In the genomic region with DNA sequence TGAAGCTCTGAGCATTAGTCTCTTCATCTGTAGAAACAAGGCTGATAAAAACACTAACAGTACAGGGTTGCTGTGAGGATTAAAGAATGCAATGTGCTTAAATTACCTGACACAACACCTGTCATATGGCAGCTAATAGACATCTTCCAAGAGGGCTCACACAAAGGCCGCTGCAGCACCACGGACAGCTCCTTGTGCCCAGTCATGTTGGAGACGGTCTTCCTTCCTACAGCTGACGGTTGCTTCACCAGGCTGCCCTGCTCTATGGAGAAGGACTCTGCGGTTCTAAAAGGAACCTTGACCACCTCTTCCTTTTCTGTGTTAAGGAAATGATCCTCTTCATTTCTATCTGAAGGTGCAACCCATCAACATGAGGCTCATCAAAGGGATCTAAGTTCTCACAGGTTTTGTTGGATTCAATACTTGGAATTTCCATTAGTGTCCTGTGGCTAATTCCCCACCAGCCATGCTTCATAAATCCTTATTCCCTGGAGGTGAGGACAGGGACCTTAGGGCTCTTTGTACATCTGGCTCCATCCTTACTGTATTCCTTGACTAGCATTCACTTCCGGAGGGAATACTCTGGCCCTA, we compare ENCODE assay signal across 8 cellular contexts.
DNase-seq lines count a peak whose midpoint lies in the region; ATAC-seq, FAIRE-seq and TF ChIP-seq lines count a peak whose summit lies in the region.

No MANE protein-coding gene starts in this region.

- ATAC-seq in CD8-positive, alpha-beta T cell = no peak
- ATAC-seq in HG02571 (IDR thresholded peaks at IDR 0.05; ENCODE audit: unreplicated experiment) = no peak

- H3K4me1 Mint-ChIP-seq in CD8-positive, alpha-beta T cell (ENCODE audit: low read depth) = no peaks in the 10 kb centered on the region
- no peaks in the 10 kb centered on the region for H3K4me1 Mint-ChIP-seq in activated T-helper 1 cell treated with anti-CD3 and anti-CD28 coated beads, Interleukin-12 subunit alpha, Interleukin-12 subunit beta, Interleukin-2, Interleukin-4 antibody, amounts not matched to agents 30 ng/mL and 10 ng/mL and 1 ng/mL, durations not matched to agents 14 hours and 24 hours and 36 hours (ENCODE audit: low read depth)

- H3K27me3 ChIP-seq in CD8-positive, alpha-beta T cell (ENCODE audit: insufficient read depth, low read length) = no peaks in the 10 kb centered on the region
- H3K27me3 ChIP-seq in kidney epithelial cell (ENCODE audit: control insufficient read depth, insufficient read depth, low read length) = no peaks in the 10 kb centered on the region

- H3K9me3 ChIP-seq in CD8-positive, alpha-beta T cell (ENCODE audit: low read length) = no peaks in the 10 kb centered on the region

- peaks cover 11% of the 10 kb centered on the region for H3K27me3 Mint-ChIP-seq in CD8-positive, alpha-beta T cell (ENCODE audit: low read depth)
- H3K27me3 Mint-ChIP-seq in activated T-helper 1 cell treated with anti-CD3 and anti-CD28 coated beads, Interleukin-12 subunit alpha, Interleukin-12 subunit beta, Interleukin-2, Interleukin-4 antibody, amounts not matched to agents 30 ng/mL and 10 ng/mL and 1 ng/mL, durations not matched to agents 14 hours and 24 hours and 36 hours (ENCODE audit: insufficient read depth) = peaks cover 3% of the 10 kb centered on the region

- no peaks in the 10 kb centered on the region for H3K4me1 ChIP-seq in CD8-positive, alpha-beta T cell (ENCODE audit: insufficient read depth, low read length)

- intact Hi-C loops in CD8-positive, alpha-beta T cell (cut with DNase I, micrococcal nuclease) = no loop called here
- intact Hi-C loops in activated T-helper 1 cell treated with anti-CD3 and anti-CD28 coated beads, Interleukin-12 subunit alpha, Interleukin-12 subunit beta, Interleukin-2, Interleukin-4 antibody, amounts not matched to agents 30 ng/mL and 10 ng/mL and 1 ng/mL, durations not matched to agents 14 hours and 24 hours and 36 hours (cut with micrococcal nuclease) = loop anchor here (1.0 kb wide), 1 partner anchor 180 kb away; no protein-coding TSS in a partner anchor

- no peak overlapping the region for H3K27ac ChIP-seq in CD8-positive, alpha-beta T cell (ENCODE audit: low read depth, low read length)

- DNase-seq in CD8-positive, alpha-beta T cell = peak in 4 of 7 experiments; percentile 4 to 39 (median 20)
- DNase-seq in NB4 (ENCODE audit: low read depth) = peak; percentile 70
- DNase-seq in activated T-helper 1 cell treated with anti-CD3 and anti-CD28 coated beads, Interleukin-12 subunit alpha, Interleukin-12 subunit beta, Interleukin-2, Interleukin-4 antibody, amounts not matched to agents 30 ng/mL and 10 ng/mL and 1 ng/mL, durations not matched to agents 14 hours and 24 hours and 36 hours (ENCODE audit: low spot score) = peak; percentile 7
- peak; percentile 12 for DNase-seq in kidney epithelial cell (ENCODE audit: low read depth)
- peak; percentile 43 for DNase-seq in urothelium cell line (ENCODE audit: low spot score)
- DNase-seq in middle frontal gyrus (ENCODE audit: extremely low spot score, low spot score) = no peak
- DNase-seq in DMS153 (lab: John Stamatoyannopoulos, UW) = no peak

- no peaks in the 10 kb centered on the region for H3K36me3 ChIP-seq in CD8-positive, alpha-beta T cell (ENCODE audit: insufficient read depth, low read length)
- no peaks in the 10 kb centered on the region for H3K36me3 ChIP-seq in kidney epithelial cell (ENCODE audit: control insufficient read depth, insufficient read depth, low read length)

- no peak for FAIRE-seq in urothelium cell line (lab: Jason Lieb, UNC)

- H3K4me3 Mint-ChIP-seq in CD8-positive, alpha-beta T cell = no peak overlapping the region
- H3K4me3 Mint-ChIP-seq in activated T-helper 1 cell treated with anti-CD3 and anti-CD28 coated beads, Interleukin-12 subunit alpha, Interleukin-12 subunit beta, Interleukin-2, Interleukin-4 antibody, amounts not matched to agents 30 ng/mL and 10 ng/mL and 1 ng/mL, durations not matched to agents 14 hours and 24 hours and 36 hours = no peak overlapping the region

- POLR2A ChIA-PET in CD8-positive, alpha-beta T cell (lab: Charles Lee) = no interaction called here

- H3K9me3 Mint-ChIP-seq in CD8-positive, alpha-beta T cell = no peaks in the 10 kb centered on the region
- no peaks in the 10 kb centered on the region for H3K9me3 Mint-ChIP-seq in activated T-helper 1 cell treated with anti-CD3 and anti-CD28 coated beads, Interleukin-12 subunit alpha, Interleukin-12 subunit beta, Interleukin-2, Interleukin-4 antibody, amounts not matched to agents 30 ng/mL and 10 ng/mL and 1 ng/mL, durations not matched to agents 14 hours and 24 hours and 36 hours

- no peak for TF ChIP-seq POLR2A in NB4 (IDR thresholded peaks at IDR 0.05; ENCODE audit: extremely low read depth, insufficient read length)

- H3K27ac Mint-ChIP-seq in CD8-positive, alpha-beta T cell = no peak overlapping the region
- no peak overlapping the region for H3K27ac Mint-ChIP-seq in activated T-helper 1 cell treated with anti-CD3 and anti-CD28 coated beads, Interleukin-12 subunit alpha, Interleukin-12 subunit beta, Interleukin-2, Interleukin-4 antibody, amounts not matched to agents 30 ng/mL and 10 ng/mL and 1 ng/mL, durations not matched to agents 14 hours and 24 hours and 36 hours

- H3K4me3 ChIP-seq in CD8-positive, alpha-beta T cell (ENCODE audit: low read depth, low read length) = no peak overlapping the region
- H3K4me3 ChIP-seq in NB4 (ENCODE audit: low read depth, low read length) (no peak overlapping the region), kidney epithelial cell (ENCODE audit: low read depth, low read length) (no peak overlapping the region)

- no peaks in the 10 kb centered on the region for H3K36me3 Mint-ChIP-seq in CD8-positive, alpha-beta T cell
- no peaks in the 10 kb centered on the region for H3K36me3 Mint-ChIP-seq in activated T-helper 1 cell treated with anti-CD3 and anti-CD28 coated beads, Interleukin-12 subunit alpha, Interleukin-12 subunit beta, Interleukin-2, Interleukin-4 antibody, amounts not matched to agents 30 ng/mL and 10 ng/mL and 1 ng/mL, durations not matched to agents 14 hours and 24 hours and 36 hours (ENCODE audit: low read depth)

- CTCF ChIA-PET in CD8-positive, alpha-beta T cell (lab: Charles Lee) = interaction anchor here (0.6 to 2.8 kb wide), 2 partner anchors 14 to 70 kb away, joined by 3 to 6 read pairs; no protein-coding TSS in a partner anchor

- TF ChIP-seq CTCF in CD8-positive, alpha-beta T cell (IDR thresholded peaks at IDR 0.05) = no peak
- TF ChIP-seq CTCF in NB4 (IDR thresholded peaks at IDR 0.05; ENCODE audit: low read depth, low read length) = no peak
- TF ChIP-seq CTCF in kidney epithelial cell (IDR thresholded peaks at IDR 0.05; ENCODE audit: insufficient read depth, low read length, poor library complexity, severe bottlenecking) = no peak

Comparison
In these comparisons a context has a peak if more than half of its experiments do, and no peak if none do; other contexts are left out.
1. DNase-seq: peak in CD8-positive, alpha-beta T cell (4 of 7), NB4 (single experiment), activated T-helper 1 cell treated with anti-CD3 and anti-CD28 coated beads, Interleukin-12 subunit alpha, Interleukin-12 subunit beta, Interleukin-2, Interleukin-4 antibody, amounts not matched to agents 30 ng/mL and 10 ng/mL and 1 ng/mL, durations not matched to agents 14 hours and 24 hours and 36 hours (single experiment), kidney epithelial cell (single experiment) and urothelium cell line (single experiment); none in middle frontal gyrus (single experiment) and DMS153 (single experiment).